In genomic region chr17:4313482-4314114, GRCh38 we compare ENCODE assay signal across 11 cellular contexts. TPM values are rescaled to one million over a fixed set of nuclear protein-coding genes. Genes with fewer than 3 reads are reported as not detected.
A peak's percentile ranks its signal among the peaks of the same experiment; 100 is the strongest.
DNase-seq lines count a peak whose midpoint lies in the region; ATAC-seq and TF ChIP-seq lines count a peak whose summit lies in the region.
"Had no signal": no experiment of that assay in that cellular context is flagged by ENCODE, and none has a peak within 500 bp of the region (broad histone marks: within the 10 kb centered on the region; RNA-seq: fewer than 3 reads in every experiment).

No MANE protein-coding gene starts in this region.

- H3K27me3 ChIP-seq in heart right ventricle (no peaks in the 10 kb centered on the region), dorsolateral prefrontal cortex (no peaks in the 10 kb centered on the region), vagina (no peaks in the 10 kb centered on the region)

- H3K4me1 Mint-ChIP-seq in mesothelial cell of epicardium, result peaks cover 58% of the 10 kb centered on the region

- 37 to 42% methylated on average over 7 of the region's 7 CpGs for WGBS in heart right ventricle, 2 donors

- H3K27me3 Mint-ChIP-seq in mesothelial cell of epicardium (ENCODE audit: low read depth), result no peaks in the 10 kb centered on the region

- peak overlapping the region in 4 of 10 donors; percentile 10 to 26 (median 12) for H3K4me3 ChIP-seq in heart right ventricle
- H3K4me3 ChIP-seq in dorsolateral prefrontal cortex, result peak overlapping the region in 12 of 59 donors; percentile 1 to 25 (median 11)
- no peak overlapping the region for H3K4me3 ChIP-seq in vagina

- H3K36me3 ChIP-seq in heart right ventricle, result no peaks in the 10 kb centered on the region
- no peaks in the 10 kb centered on the region for H3K36me3 ChIP-seq in vagina

- peak in 3 of 8 donors; percentile 34 to 68 (median 43) for ATAC-seq in heart right ventricle

- H3K36me3 Mint-ChIP-seq in mesothelial cell of epicardium, result no peaks in the 10 kb centered on the region

- H3K9me3 Mint-ChIP-seq in mesothelial cell of epicardium, result no peaks in the 10 kb centered on the region

- TF ChIP-seq CTCF in heart right ventricle (IDR thresholded peaks at IDR 0.05) (no peak), dorsolateral prefrontal cortex (IDR thresholded peaks at IDR 0.05 in 54 of 56, conservative IDR thresholded peaks at IDR 0.05 in 2 of 56; ENCODE audit: low read depth in 1 of 56, partially characterized antibody in 56 of 56) (no peak), mesothelial cell of epicardium (IDR thresholded peaks at IDR 0.05; ENCODE audit: unreplicated experiment) (no peak), vagina (IDR thresholded peaks at IDR 0.05) (no peak)

- TF ChIP-seq POLR2A in vagina (IDR thresholded peaks at IDR 0.05), result no peak

- peak overlapping the region; percentile 67 for H3K27ac Mint-ChIP-seq in mesothelial cell of epicardium

- peaks cover 8 to 91% (median 79%) of the 10 kb centered on the region in 9 donors for H3K4me1 ChIP-seq in heart right ventricle
- H3K4me1 ChIP-seq in vagina, result peaks cover 73% of the 10 kb centered on the region

- DNase-seq in heart right ventricle (no peak), cardiac septum (ENCODE audit: low spot score) (no peak), dorsolateral prefrontal cortex (no peak), mesothelial cell of epicardium (ENCODE audit: low spot score in 2 of 2, unreplicated experiment in 2 of 2) (no peak), SIG-M5 (lab: John Stamatoyannopoulos, UW) (no peak), NCI-H1417 treated with DMSO at 0.1 percent for 48 hours (lab: John Stamatoyannopoulos, UW) (no peak), nucleus accumbens (lab: John Stamatoyannopoulos, UW) (no peak), vagina (ENCODE audit: extremely low spot score in 2 of 2) (no peak)
- DNase-seq: NCI-H1092 treated with DMSO at 0.1 percent for 48 hours, NCI-H524 treated with DMSO at 0.1 percent for 48 hours had no signal

- intact Hi-C loops in heart right ventricle (cut with DNase I), result loop anchor here in 4 of 10 donors (2.0 to 10.0 kb wide), 4 partner anchors 23 to 54 kb away; partner anchors contain the start of gene UBE2G1 (in 2 of the 4)
- intact Hi-C loops in cardiac septum (cut with DNase I), result loop anchor here (5.0 kb wide), 1 partner anchor 54 kb away; the partner anchor contains the start of gene UBE2G1
- intact Hi-C loops in dorsolateral prefrontal cortex (cut with DNase I), result no loop called here
- intact Hi-C loops in vagina (cut with DNase I), result no loop called here

- H3K4me3 Mint-ChIP-seq in mesothelial cell of epicardium, result no peak overlapping the region
- H3K4me3 Mint-ChIP-seq: neural crest cell had no signal

- peak overlapping the region in 9 of 10 donors; percentile 31 to 80 (median 58) for H3K27ac ChIP-seq in heart right ventricle
- peak overlapping the region in 31 of 59 donors; percentile 2 to 71 (median 32) for H3K27ac ChIP-seq in dorsolateral prefrontal cortex
- no peak overlapping the region for H3K27ac ChIP-seq in vagina

- H3K9me3 ChIP-seq in heart right ventricle (no peaks in the 10 kb centered on the region), vagina (no peaks in the 10 kb centered on the region)

RNA-seq across cellular contexts. Expression of gene ANKFY1, which starts 49.8 kb away (rescaled TPM):
- total RNA-seq in heart right ventricle (10 to 100 TPM; 18.7 to 34.4 (median 24.4) TPM), cardiac septum (21.4 TPM), dorsolateral prefrontal cortex (100 to 1,000 TPM in 7 of 120 experiments, 10 to 100 TPM in 113; 46.8 to 109 (median 81.7) TPM), mesothelial cell of epicardium (60.4 to 64.5 TPM (median 64.3 TPM) in 3 replicates), vagina (44.2 TPM)
- polyA plus RNA-seq in heart right ventricle, result 10 to 100 TPM in 1 of 2 donors, 1 to 10 TPM in 1; 8.6 to 12.8 TPM

RNA-seq across cellular contexts. Expression of gene UBE2G1, which starts 52.9 kb away (rescaled TPM):
- 100 to 1,000 TPM in 6 of 10 donors, 10 to 100 TPM in 4; 82.1 to 119 (median 104) TPM for total RNA-seq in heart right ventricle
- polyA plus RNA-seq in heart right ventricle, result 10 to 100 TPM; 14.9 to 41.1 TPM
- total RNA-seq in cardiac septum, result 80.4 TPM
- total RNA-seq in dorsolateral prefrontal cortex, result 10 to 100 TPM; 43.4 to 73.4 (median 57.3) TPM
- total RNA-seq in mesothelial cell of epicardium, result 81.5 to 86.9 TPM (median 84.1 TPM) in 3 replicates
- 45.4 TPM for total RNA-seq in vagina
